Comparison of ENCODE assay signal across 8 cellular contexts in the genomic region with DNA sequence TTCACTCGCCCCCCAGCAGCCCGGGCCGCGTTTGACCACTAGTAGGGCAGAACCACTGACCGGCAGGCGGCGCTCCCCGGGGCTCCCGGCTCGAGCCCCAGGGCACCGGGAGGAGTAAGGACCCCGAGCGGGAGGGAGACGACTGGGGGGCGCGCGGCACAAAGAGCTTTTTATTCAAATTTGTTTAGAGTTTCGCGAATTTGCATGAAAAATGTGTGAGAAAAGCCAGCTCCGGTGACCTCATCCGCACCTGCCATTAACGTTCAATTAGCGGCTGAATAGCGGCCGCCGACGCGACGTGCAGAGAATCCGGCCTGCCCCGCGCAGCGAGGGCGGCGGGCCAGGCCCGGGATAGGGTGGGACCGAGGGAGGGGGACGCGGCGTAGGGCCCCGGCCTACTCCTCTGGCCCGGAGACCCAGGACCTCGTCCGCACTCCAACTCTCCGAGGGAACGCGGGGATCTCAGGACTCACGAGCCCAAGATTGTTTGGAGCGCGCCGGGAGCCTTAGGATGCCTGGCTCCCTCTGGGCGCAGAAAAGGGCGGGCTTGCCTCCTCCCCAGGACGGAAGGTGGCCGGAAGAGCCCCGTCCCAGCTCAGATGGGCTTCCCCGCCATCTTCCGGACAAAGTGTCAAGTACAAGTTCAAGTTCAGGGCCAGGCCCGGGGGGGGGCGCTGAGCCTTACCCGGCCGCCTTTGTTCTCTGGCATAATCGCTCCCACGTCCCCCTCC.
A peak's percentile ranks its signal among the peaks of the same experiment; 100 is the strongest.
DNase-seq lines count a peak whose midpoint lies in the region; ATAC-seq, FAIRE-seq and TF ChIP-seq lines count a peak whose summit lies in the region.

No MANE protein-coding gene starts in this region.

- POLR2A ChIA-PET in HEK293T (lab: Yijun Ruan, JAX): interaction anchor here (0.6 to 1.4 kb wide), 8 partner anchors 9 to 45 kb away, joined by 3 to 5 read pairs (median 4); no protein-coding TSS in a partner anchor

- peak overlapping the region; percentile 56 for H3K27ac Mint-ChIP-seq in activated CD8-positive, alpha-beta memory T cell treated with anti-CD3 and anti-CD28 coated beads, Interleukin-2, amount 10 ng/mL, durations not matched to agents 7 days and 5 days

- H3K36me3 ChIP-seq in psoas muscle (ENCODE audit: insufficient read depth in 1 of 2, low read depth in 1 of 2): no peaks in the 10 kb centered on the region

- intact Hi-C loops in psoas muscle (cut with DNase I): no loop called here

- no peak for TF ChIP-seq CTCF in psoas muscle (IDR thresholded peaks at IDR 0.05)

- no peak overlapping the region for H3K27ac ChIP-seq in psoas muscle

- H3K4me1 Mint-ChIP-seq in activated CD8-positive, alpha-beta memory T cell treated with anti-CD3 and anti-CD28 coated beads, Interleukin-2, amount 10 ng/mL, durations not matched to agents 7 days and 5 days: peaks cover 17% of the 10 kb centered on the region

- peaks cover 73% of the 10 kb centered on the region for H3K27me3 Mint-ChIP-seq in activated CD8-positive, alpha-beta memory T cell treated with anti-CD3 and anti-CD28 coated beads, Interleukin-2, amount 10 ng/mL, durations not matched to agents 7 days and 5 days

- ATAC-seq in activated CD8-positive, alpha-beta memory T cell treated with anti-CD3 and anti-CD28 coated beads, Interleukin-2, amount 10 ng/mL, durations not matched to agents 7 days and 5 days: peak; percentile 86
- peak in 3 of 4 donors; percentile 42 to 67 (median 45) for ATAC-seq in psoas muscle

- 0 to 1% (median 0%) methylated on average over 55 to 64 of the region's 64 CpGs for WGBS in psoas muscle, 3 donors

- no peaks in the 10 kb centered on the region for H3K9me3 ChIP-seq in psoas muscle

- peaks cover 15% of the 10 kb centered on the region for H3K4me1 ChIP-seq in psoas muscle

- FAIRE-seq in frontal cortex (lab: Jason Lieb, UNC): no peak

- H3K9me3 Mint-ChIP-seq in activated CD8-positive, alpha-beta memory T cell treated with anti-CD3 and anti-CD28 coated beads, Interleukin-2, amount 10 ng/mL, durations not matched to agents 7 days and 5 days (ENCODE audit: low read depth): no peaks in the 10 kb centered on the region

- CTCF ChIA-PET in HEK293T (lab: Yijun Ruan, JAX): interaction anchor here (0.6 to 9.2 kb wide), 21 partner anchors 10 to 290 kb away, joined by 3 to 96 read pairs (median 3); no protein-coding TSS in a partner anchor
- CTCF ChIA-PET in activated CD8-positive, alpha-beta memory T cell treated with anti-CD3 and anti-CD28 coated beads, Interleukin-2, amount 10 ng/mL, durations not matched to agents 7 days and 5 days (lab: Charles Lee): interaction anchor here (0.6 to 8.6 kb wide), 17 partner anchors 9 to 70 kb away, joined by 3 to 138 read pairs (median 4); no protein-coding TSS in a partner anchor

- peak; percentile 69 for DNase-seq in activated CD8-positive, alpha-beta memory T cell treated with anti-CD3 and anti-CD28 coated beads for 24 hours
- no peak for DNase-seq in activated CD8-positive, alpha-beta memory T cell treated with anti-CD3 and anti-CD28 coated beads, Interleukin-2, amount 50 U/mL, for 4 hours
- DNase-seq in HEK293T (ENCODE audit: extremely low spot score): peak; percentile 72
- peak; percentile 31 for DNase-seq in NCI-H146 treated with DMSO at 0.1 percent for 48 hours (lab: John Stamatoyannopoulos, UW; ENCODE audit: unreplicated experiment)
- DNase-seq in activated CD8-positive, alpha-beta memory T cell treated with anti-CD3 and anti-CD28 coated beads, Interleukin-2, amount 10 ng/mL, durations not matched to agents 7 days and 5 days: peak; percentile 71
- peak; percentile 66 to 70 for DNase-seq in frontal cortex (ENCODE audit: low spot score in 2 of 2)
- DNase-seq in psoas muscle: no peak
- DNase-seq in SW 1271 (lab: John Stamatoyannopoulos, UW): no peak

- peak overlapping the region; percentile 75 for H3K4me3 Mint-ChIP-seq in activated CD8-positive, alpha-beta memory T cell treated with anti-CD3 and anti-CD28 coated beads, Interleukin-2, amount 10 ng/mL, durations not matched to agents 7 days and 5 days

- H3K36me3 Mint-ChIP-seq in activated CD8-positive, alpha-beta memory T cell treated with anti-CD3 and anti-CD28 coated beads, Interleukin-2, amount 10 ng/mL, durations not matched to agents 7 days and 5 days: no peaks in the 10 kb centered on the region

- peak overlapping the region; percentile 56 for H3K4me3 ChIP-seq in psoas muscle

- H3K27me3 ChIP-seq in psoas muscle (ENCODE audit: insufficient read depth in 3 of 3, low read length in 2 of 3): peaks cover 0 to 87% (median 28%) of the 10 kb centered on the region in 3 donors

TF ChIP-seq in HEK293T, 16 proteins besides CTCF, POLR2A, EP300 and RAD21:
- peak; percentile 71 for TF ChIP-seq L3MBTL2 (conservative IDR thresholded peaks at IDR 0.05)
- TF ChIP-seq SP1 (IDR thresholded peaks at IDR 0.05): no peak

Comparison
In these comparisons a context has a peak if more than half of its experiments do, and no peak if none do; other contexts are left out.
1. DNase-seq: peak in activated CD8-positive, alpha-beta memory T cell treated with anti-CD3 and anti-CD28 coated beads for 24 hours (single experiment), HEK293T (single experiment), NCI-H146 treated with DMSO at 0.1 percent for 48 hours (single experiment), activated CD8-positive, alpha-beta memory T cell treated with anti-CD3 and anti-CD28 coated beads, Interleukin-2, amount 10 ng/mL, durations not matched to agents 7 days and 5 days (single experiment) and frontal cortex (2 of 2); none in activated CD8-positive, alpha-beta memory T cell treated with anti-CD3 and anti-CD28 coated beads, Interleukin-2, amount 50 U/mL, for 4 hours (single experiment), psoas muscle (0 of 2) and SW 1271 (0 of 2).